19 cellular contexts compared by ENCODE assay signal in the genomic region with DNA sequence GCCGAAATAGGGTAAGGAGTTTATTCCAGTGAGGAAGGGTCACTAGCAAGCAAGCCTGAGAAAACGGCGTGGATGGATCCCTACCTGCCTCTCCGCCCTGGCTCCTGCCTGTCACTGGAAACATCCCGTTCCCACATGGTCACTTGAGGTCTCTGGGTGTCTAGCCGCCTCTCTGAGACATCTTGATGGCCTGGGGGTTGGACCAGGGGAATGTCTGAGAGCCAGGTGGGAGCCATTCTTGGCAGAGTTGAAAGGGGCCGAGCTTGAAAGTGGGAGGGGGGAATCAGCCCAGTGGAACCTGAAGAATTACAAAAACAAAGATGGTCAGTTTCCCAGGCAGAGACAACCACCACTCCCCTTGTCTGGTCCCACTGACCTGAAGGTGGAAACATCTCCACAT. TPM values are rescaled to one million over a fixed set of nuclear protein-coding genes. Genes with fewer than 3 reads are reported as not detected.
DNase-seq lines count a peak whose midpoint lies in the region; ATAC-seq and TF ChIP-seq lines count a peak whose summit lies in the region.
"Had no signal": no experiment of that assay in that cellular context is flagged by ENCODE, and none has a peak within 500 bp of the region (broad histone marks: within the 10 kb centered on the region; RNA-seq: fewer than 3 reads in every experiment).

No MANE protein-coding gene starts in this region.

- no peak overlapping the region for H3K27ac Mint-ChIP-seq in activated CD4-positive, alpha-beta T cell treated with anti-CD3 and anti-CD28 coated beads for 36 hours
- H3K27ac Mint-ChIP-seq in HFFc6, result no peak overlapping the region
- H3K27ac Mint-ChIP-seq in activated CD8-positive, alpha-beta T cell treated with anti-CD3 and anti-CD28 coated beads, Interleukin-2, amount 10 ng/mL, durations not matched to agents 7 days and 5 days, result no peak overlapping the region
- H3K27ac Mint-ChIP-seq in naive thymus-derived CD4-positive, alpha-beta T cell, result peak overlapping the region in 2 of 9 donors; percentile 62 to 90

- H3K36me3 ChIP-seq in naive thymus-derived CD4-positive, alpha-beta T cell (ENCODE audit: control insufficient read depth in 2 of 3, insufficient read depth in 3 of 3, low read length in 3 of 3), result peaks cover 0 to 14% (median 0%) of the 10 kb centered on the region in 3 experiments
- peaks cover 0 to 2% of the 10 kb centered on the region in 2 donors for H3K36me3 ChIP-seq in adrenal gland (replicated peaks in 1 of 2)
- H3K36me3 ChIP-seq: MG63 had no signal

- ATAC-seq in activated CD4-positive, alpha-beta T cell treated with anti-CD3 and anti-CD28 coated beads for 36 hours, result no peak
- ATAC-seq in activated CD8-positive, alpha-beta T cell treated with anti-CD3 and anti-CD28 coated beads, Interleukin-2, amount 10 ng/mL, durations not matched to agents 7 days and 5 days, result no peak
- no peak for ATAC-seq in naive thymus-derived CD4-positive, alpha-beta T cell
- ATAC-seq in HG03175 (IDR thresholded peaks at IDR 0.05; ENCODE audit: unreplicated experiment), result no peak

- peaks cover 27% of the 10 kb centered on the region for H3K4me1 Mint-ChIP-seq in activated CD4-positive, alpha-beta T cell treated with anti-CD3 and anti-CD28 coated beads for 36 hours
- H3K4me1 Mint-ChIP-seq in HFFc6 (ENCODE audit: low read depth), result peaks cover 27% of the 10 kb centered on the region
- peaks cover 34% of the 10 kb centered on the region for H3K4me1 Mint-ChIP-seq in activated CD8-positive, alpha-beta T cell treated with anti-CD3 and anti-CD28 coated beads, Interleukin-2, amount 10 ng/mL, durations not matched to agents 7 days and 5 days (ENCODE audit: low read depth)
- peaks cover 21 to 44% (median 29%) of the 10 kb centered on the region in 7 donors for H3K4me1 Mint-ChIP-seq in naive thymus-derived CD4-positive, alpha-beta T cell

- POLR2A ChIA-PET in activated CD4-positive, alpha-beta T cell treated with anti-CD3 and anti-CD28 coated beads for 36 hours (lab: Charles Lee), result no interaction called here
- POLR2A ChIA-PET in activated CD8-positive, alpha-beta T cell treated with anti-CD3 and anti-CD28 coated beads, Interleukin-2, amount 10 ng/mL, durations not matched to agents 7 days and 5 days (lab: Charles Lee), result no interaction called here
- POLR2A ChIA-PET in naive thymus-derived CD4-positive, alpha-beta T cell (lab: Charles Lee), result interaction anchor here (1.1 to 3.9 kb wide), 2 partner anchors 10 to 40 kb away, joined by 3 to 26 read pairs; no protein-coding TSS in a partner anchor

- 91 to 98% (median 95%) methylated on average over 7 of the region's 7 CpGs for WGBS in adrenal gland, 4 donors

- CTCF ChIA-PET in activated CD4-positive, alpha-beta T cell treated with anti-CD3 and anti-CD28 coated beads for 36 hours (lab: Charles Lee), result interaction anchor here (1.4 kb wide), 1 partner anchor 27 kb away, joined by 4 read pairs; no protein-coding TSS in a partner anchor
- CTCF ChIA-PET in activated CD8-positive, alpha-beta T cell treated with anti-CD3 and anti-CD28 coated beads, Interleukin-2, amount 10 ng/mL, durations not matched to agents 7 days and 5 days (lab: Charles Lee), result interaction anchor here (4.0 kb wide), 1 partner anchor 210 kb away, joined by 21 read pairs; no protein-coding TSS in a partner anchor
- CTCF ChIA-PET in naive thymus-derived CD4-positive, alpha-beta T cell (lab: Charles Lee), result interaction anchor here (1.8 kb wide), 1 partner anchor 210 kb away, joined by 5 read pairs; no protein-coding TSS in a partner anchor

- peaks cover 37% of the 10 kb centered on the region for H3K36me3 Mint-ChIP-seq in activated CD4-positive, alpha-beta T cell treated with anti-CD3 and anti-CD28 coated beads for 36 hours (ENCODE audit: low read depth)
- peaks cover 14% of the 10 kb centered on the region for H3K36me3 Mint-ChIP-seq in HFFc6 (ENCODE audit: low read depth)
- H3K36me3 Mint-ChIP-seq in activated CD8-positive, alpha-beta T cell treated with anti-CD3 and anti-CD28 coated beads, Interleukin-2, amount 10 ng/mL, durations not matched to agents 7 days and 5 days (ENCODE audit: low read depth), result peaks cover 43% of the 10 kb centered on the region
- peaks cover 4 to 20% (median 8%) of the 10 kb centered on the region in 5 donors for H3K36me3 Mint-ChIP-seq in naive thymus-derived CD4-positive, alpha-beta T cell

- H3K27me3 ChIP-seq in naive thymus-derived CD4-positive, alpha-beta T cell (ENCODE audit: control insufficient read depth in 2 of 2, insufficient read depth in 2 of 2, low read length in 2 of 2), result no peaks in the 10 kb centered on the region
- no peaks in the 10 kb centered on the region for H3K27me3 ChIP-seq in adrenal gland
- H3K27me3 ChIP-seq: MG63, SJCRH30 had no signal

- no peak for TF ChIP-seq CTCF in HFFc6 (IDR thresholded peaks at IDR 0.05)
- no peak for TF ChIP-seq CTCF in adrenal gland (IDR thresholded peaks at IDR 0.05)

- no peak for DNase-seq in activated CD4-positive, alpha-beta T cell treated with anti-CD3 and anti-CD28 coated beads for 36 hours
- no peak for DNase-seq in activated CD4-positive, alpha-beta T cell treated with anti-CD3 and anti-CD28 coated beads, Interleukin-2, amount 50 U/mL, for 48 hours
- DNase-seq in HFFc6 (no peak), DMS153 treated with DMSO at 0.1 percent for 48 hours (lab: John Stamatoyannopoulos, UW; ENCODE audit: unreplicated experiment) (no peak), adrenal gland (no peak)
- no peak for DNase-seq in activated CD8-positive, alpha-beta T cell treated with anti-CD3 and anti-CD28 coated beads, Interleukin-2, amount 10 ng/mL, durations not matched to agents 7 days and 5 days
- DNase-seq in naive thymus-derived CD4-positive, alpha-beta T cell, result no peak
- DNase-seq: DMS 273 treated with DMSO at 0.1 percent for 48 hours, HCEC 1CT, MG63, occipital lobe, SJCRH30 had no signal

- peak overlapping the region; percentile 97 for H3K4me3 Mint-ChIP-seq in activated CD4-positive, alpha-beta T cell treated with anti-CD3 and anti-CD28 coated beads for 36 hours
- H3K4me3 Mint-ChIP-seq in HFFc6, result peak overlapping the region; percentile 98; the same call in 1 of the 2 replicates
- H3K4me3 Mint-ChIP-seq in activated CD8-positive, alpha-beta T cell treated with anti-CD3 and anti-CD28 coated beads, Interleukin-2, amount 10 ng/mL, durations not matched to agents 7 days and 5 days, result peak overlapping the region; percentile 91
- peak overlapping the region in 7 of 10 donors; percentile 13 to 96 (median 87) for H3K4me3 Mint-ChIP-seq in naive thymus-derived CD4-positive, alpha-beta T cell

- H3K4me3 ChIP-seq in naive thymus-derived CD4-positive, alpha-beta T cell (ENCODE audit: low read length), result no peak overlapping the region
- H3K4me3 ChIP-seq in adrenal gland, result no peak overlapping the region
- H3K4me3 ChIP-seq: lung had no signal

- H3K9me3 ChIP-seq in naive thymus-derived CD4-positive, alpha-beta T cell (ENCODE audit: control insufficient read depth in 2 of 3, low read length in 3 of 3), result no peaks in the 10 kb centered on the region
- no peaks in the 10 kb centered on the region for H3K9me3 ChIP-seq in adrenal gland (replicated peaks in 1 of 3)
- H3K9me3 ChIP-seq: MG63, SJCRH30 had no signal

- intact Hi-C loops in activated CD4-positive, alpha-beta T cell treated with anti-CD3 and anti-CD28 coated beads for 36 hours (cut with DNase I, micrococcal nuclease), result loop anchor here in 1 of 2 experiments (5.0 to 10.0 kb wide), 2 partner anchors 442 to 829 kb away; a partner anchor contains a TSS
- intact Hi-C loops in naive thymus-derived CD4-positive, alpha-beta T cell (cut with micrococcal nuclease), result loop anchor here (5.0 kb wide), 4 partner anchors 474 to 829 kb away; a partner anchor contains a TSS
- intact Hi-C loops in adrenal gland (cut with DNase I), result no loop called here

- no peak overlapping the region for H3K27ac ChIP-seq in naive thymus-derived CD4-positive, alpha-beta T cell (ENCODE audit: low read depth, low read length)
- H3K27ac ChIP-seq in adrenal gland, result no peak overlapping the region
- H3K27ac ChIP-seq: SJCRH30 had no signal

- no peaks in the 10 kb centered on the region for H3K27me3 Mint-ChIP-seq in activated CD4-positive, alpha-beta T cell treated with anti-CD3 and anti-CD28 coated beads for 36 hours
- peaks cover 4% of the 10 kb centered on the region for H3K27me3 Mint-ChIP-seq in HFFc6 (ENCODE audit: insufficient read depth)
- H3K27me3 Mint-ChIP-seq in activated CD8-positive, alpha-beta T cell treated with anti-CD3 and anti-CD28 coated beads, Interleukin-2, amount 10 ng/mL, durations not matched to agents 7 days and 5 days (ENCODE audit: low read depth), result no peaks in the 10 kb centered on the region
- peaks cover 0 to 2% (median 0%) of the 10 kb centered on the region in 5 donors for H3K27me3 Mint-ChIP-seq in naive thymus-derived CD4-positive, alpha-beta T cell

- peaks cover 12 to 18% of the 10 kb centered on the region in 2 donors for H3K4me1 ChIP-seq in naive thymus-derived CD4-positive, alpha-beta T cell (ENCODE audit: control insufficient read depth in 2 of 2, insufficient read depth in 2 of 2, low read length in 2 of 2)
- peaks cover 5 to 13% of the 10 kb centered on the region in 2 donors for H3K4me1 ChIP-seq in adrenal gland (replicated peaks in 1 of 2)

- no peaks in the 10 kb centered on the region for H3K9me3 Mint-ChIP-seq in activated CD4-positive, alpha-beta T cell treated with anti-CD3 and anti-CD28 coated beads for 36 hours (ENCODE audit: low read depth)
- H3K9me3 Mint-ChIP-seq in HFFc6, result no peaks in the 10 kb centered on the region
- no peaks in the 10 kb centered on the region for H3K9me3 Mint-ChIP-seq in activated CD8-positive, alpha-beta T cell treated with anti-CD3 and anti-CD28 coated beads, Interleukin-2, amount 10 ng/mL, durations not matched to agents 7 days and 5 days (ENCODE audit: insufficient read depth)
- H3K9me3 Mint-ChIP-seq in naive thymus-derived CD4-positive, alpha-beta T cell, result no peaks in the 10 kb centered on the region

- no peak for TF ChIP-seq POLR2A in adrenal gland (IDR thresholded peaks at IDR 0.05)

RNA-seq across cellular contexts. Expression of a gene that starts 1.0 kb away (rescaled TPM):
- total RNA-seq in activated CD4-positive, alpha-beta T cell treated with anti-CD3 and anti-CD28 coated beads for 36 hours, result 10 to 100 TPM; 39.7 to 57.6 TPM
- 10 to 100 TPM; 12.0 to 24.3 (median 23.5) TPM for total RNA-seq in HFFc6 (2021; fragmentation: NEBNext Ultra II Directional; extraction: Animal tissue kit (Norgen Biotek cat#: 25700))
- total RNA-seq in activated CD8-positive, alpha-beta T cell treated with anti-CD3 and anti-CD28 coated beads, Interleukin-2, amount 10 ng/mL, durations not matched to agents 7 days and 5 days, result 10 to 100 TPM; 36.5 to 41.9 TPM
- 10 to 100 TPM; 20.1 to 46.4 (median 35.5) TPM for total RNA-seq in naive thymus-derived CD4-positive, alpha-beta T cell
- polyA plus RNA-seq in naive thymus-derived CD4-positive, alpha-beta T cell, result 10 to 100 TPM in 1 of 2 donors, 1 to 10 TPM in 1; 6.9 to 11.1 TPM
- 10 to 100 TPM in 6 of 8 donors, 1 to 10 TPM in 2; 6.4 to 18.7 (median 12.9) TPM for total RNA-seq in adrenal gland
- polyA plus RNA-seq in adrenal gland, result 10 to 100 TPM in 2 of 3 donors, 1 to 10 TPM in 1; 4.5 to 27.4 (median 16.0) TPM

RNA-seq across cellular contexts. Expression of a gene that starts 1.7 kb away (rescaled TPM):
- total RNA-seq in activated CD4-positive, alpha-beta T cell treated with anti-CD3 and anti-CD28 coated beads for 36 hours, result 10 to 100 TPM; 82.6 to 88.0 TPM
- 10 to 100 TPM; 14.2 to 32.9 (median 29.6) TPM for total RNA-seq in HFFc6 (2021; fragmentation: NEBNext Ultra II Directional; extraction: Animal tissue kit (Norgen Biotek cat#: 25700))
- 100 to 1,000 TPM; 122 to 125 TPM for total RNA-seq in activated CD8-positive, alpha-beta T cell treated with anti-CD3 and anti-CD28 coated beads, Interleukin-2, amount 10 ng/mL, durations not matched to agents 7 days and 5 days
- total RNA-seq in naive thymus-derived CD4-positive, alpha-beta T cell, result 10 to 100 TPM in 1 of 5 experiments, 1 to 10 TPM in 4; 4.3 to 78.9 (median 9.4) TPM
- 1 to 10 TPM; 9.4 to 9.7 TPM for polyA plus RNA-seq in naive thymus-derived CD4-positive, alpha-beta T cell
- total RNA-seq in adrenal gland, result 1 to 10 TPM; 1.8 to 4.0 (median 2.1) TPM
- polyA plus RNA-seq in adrenal gland, result 1 to 10 TPM; 2.0 to 3.3 (median 2.1) TPM

RNA-seq across cellular contexts. Expression of a gene that starts 13.8 kb away (rescaled TPM):
- under 1 TPM in 1 of 2 experiments, not detected in 1; 0.21 TPM for total RNA-seq in activated CD4-positive, alpha-beta T cell treated with anti-CD3 and anti-CD28 coated beads for 36 hours
- under 1 TPM; 0.17 to 0.63 (median 0.33) TPM for total RNA-seq in HFFc6 (2021; fragmentation: NEBNext Ultra II Directional; extraction: Animal tissue kit (Norgen Biotek cat#: 25700))
- not detected for total RNA-seq in activated CD8-positive, alpha-beta T cell treated with anti-CD3 and anti-CD28 coated beads, Interleukin-2, amount 10 ng/mL, durations not matched to agents 7 days and 5 days
- under 1 TPM in 1 of 5 experiments, not detected in 4; 0.46 TPM for total RNA-seq in naive thymus-derived CD4-positive, alpha-beta T cell
- polyA plus RNA-seq in naive thymus-derived CD4-positive, alpha-beta T cell, result under 1 TPM in 1 of 2 donors, not detected in 1; 0.18 TPM
- 1 to 10 TPM in 2 of 8 donors, not detected in 6; 2.2 to 2.8 TPM for total RNA-seq in adrenal gland
- polyA plus RNA-seq in adrenal gland, result under 1 TPM in 1 of 3 donors, not detected in 2; 0.24 TPM
- total RNA-seq: A673, dermis microvascular lymphatic vessel endothelial cell, occipital lobe, smooth muscle cell had no signal
- polyA plus RNA-seq: smooth muscle cell had no signal

RNA-seq across cellular contexts. Expression of a gene that starts 17.8 kb away (rescaled TPM):
- not detected for total RNA-seq in activated CD4-positive, alpha-beta T cell treated with anti-CD3 and anti-CD28 coated beads for 36 hours
- not detected for total RNA-seq in HFFc6 (2021; fragmentation: NEBNext Ultra II Directional; extraction: Animal tissue kit (Norgen Biotek cat#: 25700))
- not detected for total RNA-seq in activated CD8-positive, alpha-beta T cell treated with anti-CD3 and anti-CD28 coated beads, Interleukin-2, amount 10 ng/mL, durations not matched to agents 7 days and 5 days
- total RNA-seq in naive thymus-derived CD4-positive, alpha-beta T cell, result not detected
- polyA plus RNA-seq in naive thymus-derived CD4-positive, alpha-beta T cell, result not detected
- total RNA-seq in adrenal gland, result not detected
- polyA plus RNA-seq in adrenal gland, result not detected
- total RNA-seq: A673, astrocyte, dermis microvascular lymphatic vessel endothelial cell, lung, occipital lobe, SJCRH30, subcutaneous adipose tissue had no signal
- polyA plus RNA-seq: lung had no signal

RNA-seq across cellular contexts. Expression of a gene that starts 36.4 kb away (rescaled TPM):
- total RNA-seq in activated CD4-positive, alpha-beta T cell treated with anti-CD3 and anti-CD28 coated beads for 36 hours, result not detected
- not detected for total RNA-seq in HFFc6 (2021; fragmentation: NEBNext Ultra II Directional; extraction: Animal tissue kit (Norgen Biotek cat#: 25700))
- not detected for total RNA-seq in activated CD8-positive, alpha-beta T cell treated with anti-CD3 and anti-CD28 coated beads, Interleukin-2, amount 10 ng/mL, durations not matched to agents 7 days and 5 days
- total RNA-seq in naive thymus-derived CD4-positive, alpha-beta T cell, result not detected
- polyA plus RNA-seq in naive thymus-derived CD4-positive, alpha-beta T cell, result not detected
- not detected for total RNA-seq in adrenal gland
- polyA plus RNA-seq in adrenal gland, result under 1 TPM in 2 of 3 donors, not detected in 1; 0.03 to 0.08 TPM
- total RNA-seq: A673, occipital lobe, subcutaneous adipose tissue had no signal

Comparison
In these comparisons a context has a peak if more than half of its experiments do, and no peak if none do; other contexts are left out.
1. intact Hi-C loops: an anchor here in naive thymus-derived CD4-positive, alpha-beta T cell (5.0 kb wide); none called in adrenal gland.